Comparison of ENCODE assay signal across 26 cellular contexts in genomic region chr3:156938724-156939123, GRCh38.
A peak's percentile ranks its signal among the peaks of the same experiment; 100 is the strongest.
DNase-seq lines count a peak whose midpoint lies in the region; ATAC-seq, FAIRE-seq and TF ChIP-seq lines count a peak whose summit lies in the region.
"Had no signal": no experiment of that assay in that cellular context is flagged by ENCODE, and none has a peak within 500 bp of the region (broad histone marks: within the 10 kb centered on the region; RNA-seq: fewer than 3 reads in every experiment).

No MANE protein-coding gene starts in this region.

- no TSS peak for BruUV-seq in IMR-90 (replicated peaks; lab: Mats Ljungman, UMichigan)
- no TSS peak for BruUV-seq in K562 (replicated peaks; lab: Mats Ljungman, UMichigan)

- H2BK20ac ChIP-seq in IMR-90 (ENCODE audit: low read depth, low read length), result no peak overlapping the region

- no peak overlapping the region for H3K18ac ChIP-seq in IMR-90 (ENCODE audit: low read depth, low read length)

- H2AFZ ChIP-seq in IMR-90 (replicated peaks; ENCODE audit: low read length, poor library complexity) (no peak overlapping the region), K562 (ENCODE audit: low read depth, low read length) (no peak overlapping the region), parathyroid adenoma (peak overlapping the region; percentile 59)

- no peak overlapping the region for H3K4ac ChIP-seq in IMR-90 (ENCODE audit: low read depth, low read length)

- H3K56ac ChIP-seq in IMR-90 (ENCODE audit: extremely low read depth, insufficient read depth, low read length), result no peak overlapping the region

- no peak overlapping the region for H3K9ac ChIP-seq in IMR-90 (ENCODE audit: low read depth, low read length)
- H3K9ac ChIP-seq in K562 (ENCODE audit: insufficient read depth in 1 of 2, low read depth in 2 of 2, low read length in 2 of 2), result no peak overlapping the region
- H3K9ac ChIP-seq in parathyroid adenoma, result no peak overlapping the region
- H3K9ac ChIP-seq: BLaER1 had no signal

- no peak overlapping the region for H2BK15ac ChIP-seq in IMR-90 (ENCODE audit: low read depth, low read length)

- H3K9me3 ChIP-seq in IMR-90 (ENCODE audit: control insufficient read depth, insufficient read depth, low read length) (no peaks in the 10 kb centered on the region), K562 (replicated peaks; ENCODE audit: control insufficient read depth, insufficient read depth, low read depth, low read length) (no peaks in the 10 kb centered on the region), parathyroid adenoma (ENCODE audit: control insufficient read depth, low read length) (no peaks in the 10 kb centered on the region)
- H3K9me3 ChIP-seq: BE2C, BLaER1 had no signal

- H3K4me1 ChIP-seq in IMR-90 (ENCODE audit: control insufficient read depth, insufficient read depth, low read length) (no peaks in the 10 kb centered on the region), K562 (replicated peaks in 1 of 2; ENCODE audit: control insufficient read depth in 2 of 2, insufficient read depth in 2 of 2, low read length in 2 of 2) (no peaks in the 10 kb centered on the region), parathyroid adenoma (no peaks in the 10 kb centered on the region)
- H3K4me1 ChIP-seq: BE2C, BLaER1 had no signal

- H2BK120ac ChIP-seq in IMR-90 (ENCODE audit: low read depth, low read length), result no peak overlapping the region

- no peak overlapping the region for H3K27ac ChIP-seq in IMR-90 (ENCODE audit: insufficient read depth, low read length)
- H3K27ac ChIP-seq in K562 (ENCODE audit: extremely low read depth, low read depth, low read length), result no peak overlapping the region
- no peak overlapping the region for H3K27ac ChIP-seq in parathyroid adenoma
- H3K27ac ChIP-seq: BLaER1 had no signal

- no peaks in the 10 kb centered on the region for H4K20me1 ChIP-seq in IMR-90 (ENCODE audit: insufficient read depth, low read length)
- H4K20me1 ChIP-seq in K562 (replicated peaks; ENCODE audit: control insufficient read depth, insufficient read depth, low read length), result no peaks in the 10 kb centered on the region
- H4K20me1 ChIP-seq: BLaER1 had no signal

- H3K9me1 ChIP-seq in IMR-90 (ENCODE audit: insufficient read depth, low read length) (no peaks in the 10 kb centered on the region), K562 (ENCODE audit: control insufficient read depth, insufficient read depth, low read length) (no peaks in the 10 kb centered on the region)

- H3K79me2 ChIP-seq in K562 (ENCODE audit: control insufficient read depth, insufficient read depth, low read length) (no peaks in the 10 kb centered on the region), parathyroid adenoma (no peaks in the 10 kb centered on the region)

- no peak for TF ChIP-seq CTCF in IMR-90 (conservative IDR thresholded peaks at IDR 0.05; ENCODE audit: low read depth, low read length)
- no peak for TF ChIP-seq CTCF in K562 (IDR thresholded peaks at IDR 0.05 in 2 of 3, conservative IDR thresholded peaks at IDR 0.05 in 1 of 3; ENCODE audit: insufficient read depth in 2 of 3, low read depth in 1 of 3, low read length in 3 of 3)
- TF ChIP-seq CTCF in parathyroid adenoma (IDR thresholded peaks at IDR 0.05), result no peak

- POLR2A ChIA-PET in IMR-90 (lab: Charles Lee; ENCODE audit: unreplicated experiment), result no interaction called here
- POLR2A ChIA-PET in K562 (lab: Yijun Ruan, JAX), result interaction anchor here (1.1 kb wide), 1 partner anchor 12 kb away, joined by 3 read pairs; no protein-coding TSS in a partner anchor

- ATAC-seq in IMR-90 (ENCODE audit: low read depth) (no peak), K562 (no peak), HG03442 (IDR thresholded peaks at IDR 0.05; ENCODE audit: unreplicated experiment) (no peak), HG03457 (IDR thresholded peaks at IDR 0.05; ENCODE audit: unreplicated experiment) (no peak)
- ATAC-seq: GM12878 had no signal

- H4K8ac ChIP-seq in IMR-90 (ENCODE audit: low read depth in 2 of 2, low read length in 2 of 2), result no peak overlapping the region

- no peak for TF ChIP-seq RAD21 in IMR-90 (IDR thresholded peaks at IDR 0.05; ENCODE audit: low read length)
- TF ChIP-seq RAD21 in K562 (CRISPR knock-in tag; conservative IDR thresholded peaks at IDR 0.05 in 1 of 2, IDR thresholded peaks at IDR 0.05 in 1 of 2), result no peak

- no peak overlapping the region for H3K14ac ChIP-seq in IMR-90 (replicated peaks; ENCODE audit: low read depth, low read length)

- dilution Hi-C loops in IMR-90 (cut with HindIII; ENCODE audit: low sequenced_read_pairs, unreplicated experiment), result no loop called here

- H3K36me3 ChIP-seq in IMR-90 (ENCODE audit: control insufficient read depth, insufficient read depth, low read length) (no peaks in the 10 kb centered on the region), K562 (ENCODE audit: control insufficient read depth, insufficient read depth, low read length) (no peaks in the 10 kb centered on the region), parathyroid adenoma (ENCODE audit: control insufficient read depth, insufficient read depth, low read length) (no peaks in the 10 kb centered on the region)
- H3K36me3 ChIP-seq: BE2C, BLaER1 had no signal

- intact Hi-C loops in IMR-90 (cut with micrococcal nuclease), result no loop called here
- intact Hi-C loops in K562 (cut with micrococcal nuclease), result no loop called here

- H3K4me3 ChIP-seq in IMR-90 (ENCODE audit: insufficient read depth, low read depth, low read length), result no peak overlapping the region
- no peak overlapping the region for H3K4me3 ChIP-seq in K562
- H3K4me3 ChIP-seq in parathyroid adenoma (ENCODE audit: low read depth, low read length), result no peak overlapping the region
- H3K4me3 ChIP-seq: BLaER1, GM12878 had no signal

- no peak overlapping the region for H3K4me2 ChIP-seq in IMR-90 (ENCODE audit: low read depth, low read length)
- no peak overlapping the region for H3K4me2 ChIP-seq in K562 (ENCODE audit: insufficient read depth, low read length)
- no peak overlapping the region for H3K4me2 ChIP-seq in parathyroid adenoma (ENCODE audit: low read length)
- H3K4me2 ChIP-seq: BLaER1 had no signal

- no peak overlapping the region for H4K5ac ChIP-seq in IMR-90 (ENCODE audit: low read depth, low read length)

- no peak for FAIRE-seq in K562 (lab: Jason Lieb, UNC)
- FAIRE-seq: A204.1, GM12878, GM12892, GM18507, GM19239 had no signal

- DNase-seq in IMR-90, result no peak
- DNase-seq in K562 (ENCODE audit: extremely low read depth in 1 of 4, low spot score in 3 of 4), result no peak
- DNase-seq: 8988T; ACHN; BE2C; C1 segment of cervical spinal cord; CD4-positive, alpha-beta memory T cell; CD4-positive, CD25-positive, alpha-beta regulatory T cell; CD8-positive, alpha-beta memory T cell; COR-L47; DMS 273 treated with DMSO at 0.1 percent for 48 hours; DMS153; DMS53; DMS79; DND-41; EL; GDM1 had no signal

- H2BK5ac ChIP-seq in IMR-90 (ENCODE audit: low read depth, low read length, poor library complexity, severe bottlenecking), result no peak overlapping the region

- no peak overlapping the region for H3K23ac ChIP-seq in IMR-90 (ENCODE audit: low read depth, low read length)

- WGBS in IMR-90 (ENCODE audit: extremely low coverage in 2 of 2, insufficient read length in 1 of 2), 2 experiments, result no CpG with 5 or more reads among the region's 2 CpGs
- WGBS in K562 (ENCODE audit: insufficient coverage, low coverage, missing lambda C conversion rate), result 71% methylated on average over 2 of the region's 2 CpGs

- H2AK9ac ChIP-seq in IMR-90 (replicated peaks; ENCODE audit: low read depth, low read length, poor library complexity), result no peak overlapping the region

- no peak overlapping the region for H2AK5ac ChIP-seq in IMR-90 (ENCODE audit: low read depth, low read length)

- TF ChIP-seq POLR2A in IMR-90 (IDR thresholded peaks at IDR 0.05; ENCODE audit: low read depth, low read length), result no peak
- TF ChIP-seq POLR2A in K562 (conservative IDR thresholded peaks at IDR 0.05), result no peak

- no peak for TF ChIP-seq EP300 in K562 (IDR thresholded peaks at IDR 0.05; ENCODE audit: low read length)

- in situ Hi-C loops in IMR-90 (cut with MboI; ENCODE audit: low sequenced_read_pairs) (no loop called here), K562 (cut with MboI) (no loop called here)

- H3K79me1 ChIP-seq in IMR-90 (ENCODE audit: low read depth in 1 of 2, low read length in 2 of 2), result no peaks in the 10 kb centered on the region

- H3K27me3 ChIP-seq in IMR-90 (ENCODE audit: control insufficient read depth, insufficient read depth, low read length) (no peaks in the 10 kb centered on the region), K562 (ENCODE audit: control insufficient read depth in 2 of 2, insufficient read depth in 2 of 2, low read length in 2 of 2) (no peaks in the 10 kb centered on the region), parathyroid adenoma (ENCODE audit: control insufficient read depth, insufficient read depth, low read length) (no peaks in the 10 kb centered on the region)
- H3K27me3 ChIP-seq: BLaER1 had no signal

- CTCF ChIA-PET in IMR-90 (lab: Yijun Ruan, JAX), result no interaction called here
- CTCF ChIA-PET in K562 (lab: Yijun Ruan, JAX; ENCODE audit: low intra/inter-chr PET ratio), result no interaction called here

- H4K91ac ChIP-seq in IMR-90 (ENCODE audit: insufficient read depth, low read depth, low read length), result no peak overlapping the region

TF ChIP-seq in IMR-90, 13 proteins besides CTCF, POLR2A, EP300 and RAD21:
- TF ChIP-seq RCOR1 (IDR thresholded peaks at IDR 0.05; ENCODE audit: insufficient replicate concordance, low read length), result no peak
- peak; percentile 76 for TF ChIP-seq CEBPB (IDR thresholded peaks at IDR 0.05; ENCODE audit: low read depth, low read length)

TF ChIP-seq in K562, 482 proteins besides CTCF, POLR2A, EP300 and RAD21:
- no peak for TF ChIP-seq CEBPG (CRISPR knock-in tag; IDR thresholded peaks at IDR 0.05)
- TF ChIP-seq CEBPG (tag; conservative IDR thresholded peaks at IDR 0.05 in 1 of 2, IDR thresholded peaks at IDR 0.05 in 1 of 2), result peak in 1 of 2 experiments; percentile 55; a peak in 2 of 4 replicates
- TF ChIP-seq CEBPB (tag; IDR thresholded peaks at IDR 0.05), result peak; percentile 62; the same call in 1 of the 2 replicates
- TF ChIP-seq STAT6 (CRISPR knock-in tag; IDR thresholded peaks at IDR 0.05), result no peak
